In genomic region chr17:77881545-77881944, GRCh38 we compare ENCODE assay signal across 8 cellular contexts.
A peak's percentile ranks its signal among the peaks of the same experiment; 100 is the strongest.
DNase-seq lines count a peak whose midpoint lies in the region; ATAC-seq and TF ChIP-seq lines count a peak whose summit lies in the region.

No MANE protein-coding gene starts in this region.

- H3K27me3 ChIP-seq in SK-N-SH (ENCODE audit: insufficient read depth), result 0 out of 2 replicates have a peak, but pooled peaks cover 6% of the 10 kb centered on the region

- peak; percentile 50 for TF ChIP-seq RAD21 in SK-N-SH (IDR thresholded peaks at IDR 0.05; ENCODE audit: low read length)

- peak overlapping the region; percentile 23; the same call in 1 of the 2 replicates for H3K4me2 ChIP-seq in SK-N-SH

- no peak overlapping the region for H3K4me3 ChIP-seq in SK-N-SH (ENCODE audit: low read depth in 2 of 2, low read length in 1 of 2)

- H2AFZ ChIP-seq in SK-N-SH (ENCODE audit: low read depth), result peak overlapping the region; percentile 48; the same call in 1 of the 2 replicates

- H3K27me3 Mint-ChIP-seq in activated naive CD8-positive, alpha-beta T cell, result no peaks in the 10 kb centered on the region

- no peak overlapping the region for H3K9ac ChIP-seq in SK-N-SH

- no peaks in the 10 kb centered on the region for H3K9me2 ChIP-seq in SK-N-SH

- no peak for TF ChIP-seq CTCF in SK-N-SH (IDR thresholded peaks at IDR 0.05)

- 21% methylated on average over 10 of the region's 10 CpGs for WGBS in SK-N-SH (ENCODE audit: low lambda C conversion rate)

- peaks cover 14 to 67% of the 10 kb centered on the region in 2 experiments for H3K4me1 ChIP-seq in SK-N-SH (ENCODE audit: control insufficient read depth in 1 of 2, insufficient read depth in 2 of 2, low read depth in 1 of 2, low read length in 1 of 2)

- no peaks in the 10 kb centered on the region for H3K9me3 Mint-ChIP-seq in activated naive CD8-positive, alpha-beta T cell (ENCODE audit: low read depth)

- no peaks in the 10 kb centered on the region for H4K20me1 ChIP-seq in SK-N-SH (ENCODE audit: insufficient read depth)

- no peaks in the 10 kb centered on the region for H3K36me3 ChIP-seq in SK-N-SH (replicated peaks in 1 of 2; ENCODE audit: control insufficient read depth in 1 of 2, insufficient read depth in 2 of 2, low read length in 1 of 2)

- DNase-seq in SK-N-SH (peak; percentile 86), iPS-NIHi7 (ENCODE audit: extremely low spot score) (peak; percentile 62), glomerular visceral epithelial cell (ENCODE audit: extremely low spot score) (no peak), NCI-H446 (lab: John Stamatoyannopoulos, UW) (no peak)
- DNase-seq in stimulated activated CD4-positive, alpha-beta T cell treated with anti-CD3 and anti-CD28 coated beads, Interleukin-2, amount 100 ng/mL, for 24 hours, result peak; percentile 59 to 67

- H3F3A ChIP-seq in SK-N-SH (replicated peaks; ENCODE audit: insufficient read depth), result no peaks in the 10 kb centered on the region

- peak overlapping the region; percentile 59 for H3K4me3 Mint-ChIP-seq in activated naive CD8-positive, alpha-beta T cell

- peak in 1 of 2 experiments; percentile 75; a peak in 2 of 4 replicates for TF ChIP-seq EP300 in SK-N-SH (IDR thresholded peaks at IDR 0.05; ENCODE audit: borderline replicate concordance in 1 of 2, low read depth in 1 of 2, low read length in 1 of 2)

- H3K27ac Mint-ChIP-seq in activated naive CD8-positive, alpha-beta T cell, result peak overlapping the region; percentile 92

- POLR2A ChIA-PET in SK-N-SH (lab: Yijun Ruan, JAX), result interaction anchor here (0.7 to 6.0 kb wide), 10 partner anchors 9 to 591 kb away, joined by 3 to 131 read pairs (median 4); partner anchors contain the start of gene TNRC6C

- CTCF ChIA-PET in SK-N-SH (lab: Yijun Ruan, JAX), result interaction anchor here (0.8 to 4.1 kb wide), 13 partner anchors 11 to 339 kb away, joined by 3 to 29 read pairs (median 3); partner anchors contain the start of gene TNRC6C

- ATAC-seq in GM19035 (IDR thresholded peaks at IDR 0.05; ENCODE audit: unreplicated experiment), result peak; percentile 84
- ATAC-seq in HG03066 (IDR thresholded peaks at IDR 0.05; ENCODE audit: low read depth, unreplicated experiment), result peak; percentile 96

- no peaks in the 10 kb centered on the region for H3K9me3 ChIP-seq in SK-N-SH

- no peaks in the 10 kb centered on the region for H3K36me3 Mint-ChIP-seq in activated naive CD8-positive, alpha-beta T cell

- H3K79me2 ChIP-seq in SK-N-SH (ENCODE audit: insufficient read depth), result no peaks in the 10 kb centered on the region

- H3K4me1 Mint-ChIP-seq in activated naive CD8-positive, alpha-beta T cell (ENCODE audit: low read depth), result peaks cover 85% of the 10 kb centered on the region

- H3K27ac ChIP-seq in SK-N-SH (ENCODE audit: low read depth in 2 of 2, low read length in 1 of 2), result peak overlapping the region; percentile 31 to 100; a peak in 3 of 4 replicates

TF ChIP-seq in SK-N-SH, 30 proteins besides CTCF, POLR2A, EP300 and RAD21:
- TF ChIP-seq FOSL2 (IDR thresholded peaks at IDR 0.05; ENCODE audit: borderline replicate concordance, low read depth) (no peak), RFX5 (IDR thresholded peaks at IDR 0.05; ENCODE audit: low read length) (no peak), TEAD4 (IDR thresholded peaks at IDR 0.05; ENCODE audit: borderline replicate concordance, insufficient read depth) (no peak), MXI1 (IDR thresholded peaks at IDR 0.05; ENCODE audit: low read depth, low read length) (peak; percentile 61), CHD2 (IDR thresholded peaks at IDR 0.05; ENCODE audit: low read length, partially characterized antibody) (peak; percentile 56), MAX (IDR thresholded peaks at IDR 0.05; ENCODE audit: low read depth) (peak; percentile 35; the same call in 1 of the 2 replicates), FOXJ3 (CRISPR knock-in tag; IDR thresholded peaks at IDR 0.05) (no peak), ZBTB33 (IDR thresholded peaks at IDR 0.05; ENCODE audit: borderline replicate concordance, low read depth) (no peak), GABPA (IDR thresholded peaks at IDR 0.05; ENCODE audit: low read depth) (no peak), RCOR1 (IDR thresholded peaks at IDR 0.05; ENCODE audit: low read length) (0 out of 2 replicates have a peak, but pooled peaks have one; percentile 13), GATA2 (CRISPR knock-in tag; IDR thresholded peaks at IDR 0.05) (peak; percentile 81), SIN3A (IDR thresholded peaks at IDR 0.05; ENCODE audit: borderline replicate concordance, low read depth, low read length) (no peak), SMC3 (IDR thresholded peaks at IDR 0.05; ENCODE audit: low read depth, low read length) (no peak), JUND (IDR thresholded peaks at IDR 0.05) (no peak)

Comparison
In these comparisons a context has a peak if more than half of its experiments do, and no peak if none do; other contexts are left out.
1. DNase-seq: peak in SK-N-SH (single experiment), iPS-NIHi7 (single experiment) and stimulated activated CD4-positive, alpha-beta T cell treated with anti-CD3 and anti-CD28 coated beads, Interleukin-2, amount 100 ng/mL, for 24 hours (2 of 2); none in glomerular visceral epithelial cell (single experiment) and NCI-H446 (0 of 2).